9 cellular contexts compared by ENCODE assay signal in genomic region chr2:164839914-164840457, GRCh38. TPM values are rescaled to one million over a fixed set of nuclear protein-coding genes. Genes with fewer than 3 reads are reported as not detected.
DNase-seq lines count a peak whose midpoint lies in the region; ATAC-seq, FAIRE-seq and TF ChIP-seq lines count a peak whose summit lies in the region.
"Had no signal": no experiment of that assay in that cellular context is flagged by ENCODE, and none has a peak within 500 bp of the region (broad histone marks: within the 10 kb centered on the region; RNA-seq: fewer than 3 reads in every experiment).

No MANE protein-coding gene starts in this region.

- H3K4me1 ChIP-seq in astrocyte (ENCODE audit: insufficient read depth, low read length) (peaks cover 12% of the 10 kb centered on the region), right lobe of liver (peaks cover 0 to 37% (median 7%) of the 10 kb centered on the region in 4 donors), urinary bladder (ENCODE audit: insufficient read depth) (no peaks in the 10 kb centered on the region)

- H3K79me2 ChIP-seq in astrocyte (ENCODE audit: insufficient read depth, low read length), result peaks cover 5% of the 10 kb centered on the region

- peak overlapping the region; percentile 81 for H3K4me3 Mint-ChIP-seq in activated naive CD8-positive, alpha-beta T cell
- no peak overlapping the region for H3K4me3 Mint-ChIP-seq in activated naive CD8-positive, alpha-beta T cell treated with anti-CD3 and anti-CD28 coated beads for 36 hours
- peak overlapping the region; percentile 94 for H3K4me3 Mint-ChIP-seq in astrocyte (ENCODE audit: unreplicated experiment)

- H3K36me3 ChIP-seq in astrocyte (ENCODE audit: insufficient read depth, low read length) (no peaks in the 10 kb centered on the region), right lobe of liver (no peaks in the 10 kb centered on the region), urinary bladder (ENCODE audit: insufficient read depth) (no peaks in the 10 kb centered on the region)

- H3K9ac ChIP-seq in astrocyte (ENCODE audit: low read length), result peak overlapping the region; percentile 90

- ATAC-seq in right lobe of liver, result no peak
- ATAC-seq in GM21528 (IDR thresholded peaks at IDR 0.05; ENCODE audit: low FRiP score, unreplicated experiment), result no peak
- no peak for ATAC-seq in GM19035 (IDR thresholded peaks at IDR 0.05; ENCODE audit: unreplicated experiment)
- ATAC-seq: GM12878 had no signal

- H2AFZ ChIP-seq in astrocyte (ENCODE audit: low read depth, low read length), result no peak overlapping the region

- H3K4me3 ChIP-seq in astrocyte (ENCODE audit: insufficient read depth, low read depth, low read length), result peak overlapping the region; percentile 78
- H3K4me3 ChIP-seq in right lobe of liver, result peak overlapping the region; percentile 3 to 78 (median 70)
- peak overlapping the region; percentile 81 for H3K4me3 ChIP-seq in urinary bladder (ENCODE audit: low read depth, low read length)
- H3K4me3 ChIP-seq: GM12878 had no signal

- H3K27ac ChIP-seq in astrocyte (ENCODE audit: low read depth, low read length) (no peak overlapping the region), right lobe of liver (peak overlapping the region; percentile 91 to 98 (median 97)), urinary bladder (ENCODE audit: low read depth) (no peak overlapping the region)

- no peaks in the 10 kb centered on the region for H3K27me3 ChIP-seq in astrocyte (ENCODE audit: insufficient read depth, low read length)
- no peaks in the 10 kb centered on the region for H3K27me3 ChIP-seq in right lobe of liver

- H3K27me3 Mint-ChIP-seq in activated naive CD8-positive, alpha-beta T cell, result peaks cover 40% of the 10 kb centered on the region
- peaks cover 60% of the 10 kb centered on the region for H3K27me3 Mint-ChIP-seq in activated naive CD8-positive, alpha-beta T cell treated with anti-CD3 and anti-CD28 coated beads for 36 hours
- H3K27me3 Mint-ChIP-seq in astrocyte (ENCODE audit: low read depth, unreplicated experiment), result no peaks in the 10 kb centered on the region

- intact Hi-C loops in right lobe of liver (cut with DNase I), result no loop called here

- H4K20me1 ChIP-seq in astrocyte (ENCODE audit: insufficient read depth, low read length), result no peaks in the 10 kb centered on the region

- H3K9me3 ChIP-seq in astrocyte (ENCODE audit: insufficient read depth, low read depth, low read length) (no peaks in the 10 kb centered on the region), right lobe of liver (no peaks in the 10 kb centered on the region)

- H3K9me3 Mint-ChIP-seq in activated naive CD8-positive, alpha-beta T cell (ENCODE audit: low read depth), result no peaks in the 10 kb centered on the region
- no peaks in the 10 kb centered on the region for H3K9me3 Mint-ChIP-seq in activated naive CD8-positive, alpha-beta T cell treated with anti-CD3 and anti-CD28 coated beads for 36 hours
- H3K9me3 Mint-ChIP-seq in astrocyte (ENCODE audit: unreplicated experiment), result no peaks in the 10 kb centered on the region

- 5% methylated on average over 8 of the region's 8 CpGs for WGBS in right lobe of liver (ENCODE audit: insufficient coverage, low coverage, low lambda C conversion rate, missing lambda C conversion rate)
- WGBS in urinary bladder, result 21% methylated on average over 8 of the region's 8 CpGs

- H3K27ac Mint-ChIP-seq in activated naive CD8-positive, alpha-beta T cell, result no peak overlapping the region
- H3K27ac Mint-ChIP-seq in activated naive CD8-positive, alpha-beta T cell treated with anti-CD3 and anti-CD28 coated beads for 36 hours, result no peak overlapping the region
- no peak overlapping the region for H3K27ac Mint-ChIP-seq in astrocyte (ENCODE audit: unreplicated experiment)

- TF ChIP-seq CTCF in astrocyte (IDR thresholded peaks at IDR 0.05; ENCODE audit: insufficient read depth, low read depth, low read length) (no peak), right lobe of liver (IDR thresholded peaks at IDR 0.05) (no peak)

- H3K4me1 Mint-ChIP-seq in activated naive CD8-positive, alpha-beta T cell (ENCODE audit: low read depth), result peaks cover 12% of the 10 kb centered on the region
- peaks cover 7% of the 10 kb centered on the region for H3K4me1 Mint-ChIP-seq in activated naive CD8-positive, alpha-beta T cell treated with anti-CD3 and anti-CD28 coated beads for 36 hours
- peaks cover 6% of the 10 kb centered on the region for H3K4me1 Mint-ChIP-seq in astrocyte (ENCODE audit: low read depth, unreplicated experiment)

- H3K4me2 ChIP-seq in astrocyte (ENCODE audit: low read length), result peak overlapping the region; percentile 97

- FAIRE-seq in astrocyte (lab: Jason Lieb, UNC), result no peak
- FAIRE-seq: GM12878 had no signal

- no peak for TF ChIP-seq POLR2A in right lobe of liver (IDR thresholded peaks at IDR 0.05)

- no peak for DNase-seq in activated naive CD8-positive, alpha-beta T cell treated with anti-CD3 and anti-CD28 coated beads for 36 hours
- peak; percentile 46 for DNase-seq in astrocyte (ENCODE audit: low read depth)
- DNase-seq in right lobe of liver, result no peak
- no peak for DNase-seq in iPS-NIHi7 (ENCODE audit: extremely low spot score)

- H3K36me3 Mint-ChIP-seq in activated naive CD8-positive, alpha-beta T cell, result no peaks in the 10 kb centered on the region
- no peaks in the 10 kb centered on the region for H3K36me3 Mint-ChIP-seq in activated naive CD8-positive, alpha-beta T cell treated with anti-CD3 and anti-CD28 coated beads for 36 hours
- H3K36me3 Mint-ChIP-seq in astrocyte (ENCODE audit: low read depth, unreplicated experiment), result no peaks in the 10 kb centered on the region

RNA-seq across cellular contexts. Expression of gene COBLL1, which starts 1.6 kb away (rescaled TPM):
- under 1 TPM; 0.28 to 0.45 TPM for total RNA-seq in activated naive CD8-positive, alpha-beta T cell treated with anti-CD3 and anti-CD28 coated beads for 36 hours
- 17.6 and 18.6 TPM in 2 replicates for total RNA-seq in astrocyte
- 100 to 1,000 TPM in 1 of 6 experiments, 10 to 100 TPM in 5; 38.1 to 133 (median 67.6) TPM for total RNA-seq in right lobe of liver
- 51.8 TPM for total RNA-seq in urinary bladder
- 12.9 TPM for polyA plus RNA-seq in urinary bladder
- polyA plus RNA-seq: GM12878 had no signal

Comparison
In these comparisons a context has a peak if more than half of its experiments do, and no peak if none do; other contexts are left out.
1. H3K27ac ChIP-seq: peak in right lobe of liver (3 of 3); none in astrocyte (single experiment) and urinary bladder (single experiment).
2. RNA of gene COBLL1, which starts 1.6 kb away (total RNA-seq): 38.1 to 133 TPM in right lobe of liver, 51.8 TPM in urinary bladder (single experiment) and 17.6 to 18.6 TPM in astrocyte; 0.28 to 0.45 TPM in activated naive CD8-positive, alpha-beta T cell treated with anti-CD3 and anti-CD28 coated beads for 36 hours; every median in the first group is over 10 times any median in the second.
3. Peak in every context shown above with its lines, with median percentiles within 50 percentile points of each other: H3K4me3 ChIP-seq.